Comparison of ENCODE assay signal across 1 cellular context in genomic region chr4:24642941-24643628, GRCh38.
TF ChIP-seq lines count a peak whose summit lies in the region.

No MANE protein-coding gene starts in this region.

TF ChIP-seq in HepG2, 621 proteins besides CTCF, POLR2A, EP300 and RAD21 (continued from another document):
- TF ChIP-seq PAXIP1 (CRISPR knock-in tag; conservative IDR thresholded peaks at IDR 0.05) (no peak), ARID2 (CRISPR knock-in tag; IDR thresholded peaks at IDR 0.05; ENCODE audit: borderline replicate concordance) (no peak), IRF2 (CRISPR knock-in tag; IDR thresholded peaks at IDR 0.05) (no peak), DRAP1 (CRISPR knock-in tag; IDR thresholded peaks at IDR 0.05) (no peak), ZBTB39 (CRISPR knock-in tag; IDR thresholded peaks at IDR 0.05) (no peak), FOSL2 (CRISPR knock-in tag; IDR thresholded peaks at IDR 0.05) (peak; percentile 72), ZNF574 (CRISPR knock-in tag; IDR thresholded peaks at IDR 0.05) (no peak), ZBTB49 (CRISPR knock-in tag; IDR thresholded peaks at IDR 0.05; ENCODE audit: borderline replicate concordance) (no peak), SRSF9 (IDR thresholded peaks at IDR 0.05; ENCODE audit: borderline replicate concordance, insufficient read depth, low read depth, low read length, poor library complexity, severe bottlenecking) (no peak), SPEN (CRISPR knock-in tag; IDR thresholded peaks at IDR 0.05; ENCODE audit: low read depth) (no peak), HNRNPL (IDR thresholded peaks at IDR 0.05; ENCODE audit: low read depth, low read length) (no peak), NR3C1 (CRISPR knock-in tag; IDR thresholded peaks at IDR 0.05) (no peak), ZNF567 (CRISPR knock-in tag; IDR thresholded peaks at IDR 0.05; ENCODE audit: borderline replicate concordance) (no peak), PRPF4 (IDR thresholded peaks at IDR 0.05; ENCODE audit: low read depth, low read length, poor library complexity, severe bottlenecking) (no peak), ATF7 (IDR thresholded peaks at IDR 0.05) (0 out of 2 replicates have a peak, but pooled peaks have one; percentile 3), ATF7 (CRISPR knock-in tag; IDR thresholded peaks at IDR 0.05) (no peak), AKNA (CRISPR knock-in tag; IDR thresholded peaks at IDR 0.05; ENCODE audit: borderline replicate concordance) (no peak), CENPX (CRISPR knock-in tag; IDR thresholded peaks at IDR 0.05) (no peak), NKX3-1 (CRISPR knock-in tag; IDR thresholded peaks at IDR 0.05) (no peak), GPN1 (CRISPR knock-in tag; IDR thresholded peaks at IDR 0.05; ENCODE audit: borderline replicate concordance) (no peak), KAT7 (CRISPR knock-in tag; IDR thresholded peaks at IDR 0.05; ENCODE audit: borderline replicate concordance) (no peak), POLR2AphosphoS5 (IDR thresholded peaks at IDR 0.05; ENCODE audit: low read depth, low read length) (no peak), RAD51 (IDR thresholded peaks at IDR 0.05; ENCODE audit: borderline replicate concordance) (no peak), ZNF652 (CRISPR knock-in tag; IDR thresholded peaks at IDR 0.05; ENCODE audit: borderline replicate concordance, low read depth) (no peak), BHLHE40 (IDR thresholded peaks at IDR 0.05; ENCODE audit: low read length) (peak; percentile 55; the same call in 1 of the 2 replicates), TFDP2 (CRISPR knock-in tag; IDR thresholded peaks at IDR 0.05) (no peak), GTF3A (CRISPR knock-in tag; conservative IDR thresholded peaks at IDR 0.05) (no peak), SYNCRIP (IDR thresholded peaks at IDR 0.05; ENCODE audit: insufficient read depth, low read depth, low read length) (no peak), SRSF1 (optimal IDR thresholded peaks at IDR 0.05; ENCODE audit: low read depth, low read length) (no peak), HDAC2 (CRISPR knock-in tag; IDR thresholded peaks at IDR 0.05) (no peak)
